ENCODE assay signal across 7 cellular contexts in genomic region chr1:44820328-44820944, GRCh38. TPM values are rescaled to one million over a fixed set of nuclear protein-coding genes. Genes with fewer than 3 reads are reported as not detected.
DNase-seq lines count a peak whose midpoint lies in the region; ATAC-seq and TF ChIP-seq lines count a peak whose summit lies in the region.
"Had no signal": no experiment of that assay in that cellular context is flagged by ENCODE, and none has a peak within 500 bp of the region (broad histone marks: within the 10 kb centered on the region; RNA-seq: fewer than 3 reads in every experiment).

No MANE protein-coding gene starts in this region.

- CTCF ChIA-PET in activated CD8-positive, alpha-beta memory T cell treated with anti-CD3 and anti-CD28 coated beads, Interleukin-2, amount 10 ng/mL, durations not matched to agents 7 days and 5 days (lab: Charles Lee) = interaction anchor here (0.6 to 6.3 kb wide), 15 partner anchors 10 to 480 kb away, joined by 3 to 62 read pairs (median 4); partner anchors contain the start of genes BTBD19, DYNLT4, EIF2B3 and HECTD3

- H3K4me3 Mint-ChIP-seq in activated CD8-positive, alpha-beta memory T cell treated with anti-CD3 and anti-CD28 coated beads, Interleukin-2, amount 10 ng/mL, durations not matched to agents 7 days and 5 days = peak overlapping the region; percentile 83

- ATAC-seq in activated CD8-positive, alpha-beta memory T cell treated with anti-CD3 and anti-CD28 coated beads, Interleukin-2, amount 10 ng/mL, durations not matched to agents 7 days and 5 days = no peak
- peak; percentile 41 for ATAC-seq in left ventricle myocardium superior
- peak; percentile 27 to 70 for ATAC-seq in upper lobe of left lung (ENCODE audit: low FRiP score in 2 of 2)

- H3K27ac Mint-ChIP-seq in activated CD8-positive, alpha-beta memory T cell treated with anti-CD3 and anti-CD28 coated beads, Interleukin-2, amount 10 ng/mL, durations not matched to agents 7 days and 5 days = peak overlapping the region; percentile 100

- H3K27me3 Mint-ChIP-seq in activated CD8-positive, alpha-beta memory T cell treated with anti-CD3 and anti-CD28 coated beads, Interleukin-2, amount 10 ng/mL, durations not matched to agents 7 days and 5 days = no peaks in the 10 kb centered on the region

- H3K36me3 ChIP-seq in upper lobe of left lung = peaks cover 0 to 4% (median 0%) of the 10 kb centered on the region in 4 donors

- H3K9me3 Mint-ChIP-seq in activated CD8-positive, alpha-beta memory T cell treated with anti-CD3 and anti-CD28 coated beads, Interleukin-2, amount 10 ng/mL, durations not matched to agents 7 days and 5 days (ENCODE audit: low read depth) = no peaks in the 10 kb centered on the region

- TF ChIP-seq CTCF in upper lobe of left lung (IDR thresholded peaks at IDR 0.05) = no peak

- 23 to 25% methylated on average over 16 to 19 of the region's 21 CpGs for WGBS in upper lobe of left lung, 2 donors

- H3K4me1 Mint-ChIP-seq in activated CD8-positive, alpha-beta memory T cell treated with anti-CD3 and anti-CD28 coated beads, Interleukin-2, amount 10 ng/mL, durations not matched to agents 7 days and 5 days = peaks cover 37% of the 10 kb centered on the region

- no peaks in the 10 kb centered on the region for H3K9me3 ChIP-seq in upper lobe of left lung

- no peak for TF ChIP-seq EP300 in upper lobe of left lung (IDR thresholded peaks at IDR 0.05)

- DNase-seq in activated CD8-positive, alpha-beta memory T cell treated with anti-CD3 and anti-CD28 coated beads, Interleukin-2, amount 10 ng/mL, durations not matched to agents 7 days and 5 days = no peak
- DNase-seq in activated CD8-positive, alpha-beta memory T cell treated with anti-CD3 and anti-CD28 coated beads, Interleukin-2, amount 50 U/mL, for 4 hours = no peak
- DNase-seq in left ventricle myocardium superior = no peak
- peak in 1 of 2 donors; percentile 91 for DNase-seq in upper lobe of left lung
- no peak for DNase-seq in DMS 273 treated with DMSO at 0.1 percent for 48 hours (lab: John Stamatoyannopoulos, UW)
- no peak for DNase-seq in ecto neural progenitor cell (ENCODE audit: low spot score)

- TF ChIP-seq POLR2A in upper lobe of left lung (IDR thresholded peaks at IDR 0.05) = no peak

- H3K4me1 ChIP-seq in upper lobe of left lung = peaks cover 15 to 30% (median 18%) of the 10 kb centered on the region in 4 donors

- H3K27me3 ChIP-seq in upper lobe of left lung = no peaks in the 10 kb centered on the region

- H3K27ac ChIP-seq in upper lobe of left lung = peak overlapping the region; percentile 86 to 96 (median 91)

- H3K36me3 Mint-ChIP-seq in activated CD8-positive, alpha-beta memory T cell treated with anti-CD3 and anti-CD28 coated beads, Interleukin-2, amount 10 ng/mL, durations not matched to agents 7 days and 5 days = no peaks in the 10 kb centered on the region

- intact Hi-C loops in left ventricle myocardium superior (cut with micrococcal nuclease) = no loop called here

- peak overlapping the region; percentile 11 to 61 (median 51) for H3K4me3 ChIP-seq in upper lobe of left lung

RNA-seq across cellular contexts. Expression of gene BTBD19, which starts 12.1 kb away (rescaled TPM):
- 1 to 10 TPM; 3.7 to 4.5 TPM for total RNA-seq in activated CD8-positive, alpha-beta memory T cell treated with anti-CD3 and anti-CD28 coated beads, Interleukin-2, amount 10 ng/mL, durations not matched to agents 7 days and 5 days
- total RNA-seq in left ventricle myocardium superior = 2.5 TPM
- 10 to 100 TPM in 4 of 6 donors, 1 to 10 TPM in 2; 5.1 to 63.9 (median 17.8) TPM for total RNA-seq in upper lobe of left lung

RNA-seq across cellular contexts. Expression of gene DYNLT4, which starts 13.3 kb away (rescaled TPM):
- total RNA-seq in activated CD8-positive, alpha-beta memory T cell treated with anti-CD3 and anti-CD28 coated beads, Interleukin-2, amount 10 ng/mL, durations not matched to agents 7 days and 5 days = 1 to 10 TPM in 1 of 2 experiments, under 1 TPM in 1; 0.40 to 1.3 TPM
- total RNA-seq in left ventricle myocardium superior (0.35 TPM), upper lobe of left lung (10 to 100 TPM in 4 of 6 donors, 1 to 10 TPM in 2; 1.2 to 38.8 (median 10.9) TPM)
- total RNA-seq: Daoy had no signal

RNA-seq across cellular contexts. Expression of gene PLK3, which starts 20.3 kb away (rescaled TPM):
- 10 to 100 TPM; 43.1 to 48.9 TPM for total RNA-seq in activated CD8-positive, alpha-beta memory T cell treated with anti-CD3 and anti-CD28 coated beads, Interleukin-2, amount 10 ng/mL, durations not matched to agents 7 days and 5 days
- 7.5 TPM for total RNA-seq in left ventricle myocardium superior
- total RNA-seq in upper lobe of left lung = 10 to 100 TPM; 24.9 to 72.4 (median 49.6) TPM

RNA-seq across cellular contexts. Expression of gene PTCH2, which starts 22.6 kb away (rescaled TPM):
- 1 to 10 TPM in 1 of 2 experiments, under 1 TPM in 1; 0.82 to 3.6 TPM for total RNA-seq in activated CD8-positive, alpha-beta memory T cell treated with anti-CD3 and anti-CD28 coated beads, Interleukin-2, amount 10 ng/mL, durations not matched to agents 7 days and 5 days
- total RNA-seq in left ventricle myocardium superior = 0.40 TPM
- total RNA-seq in upper lobe of left lung = 1 to 10 TPM in 2 of 6 donors, under 1 TPM in 4; 0.30 to 1.4 (median 0.82) TPM

RNA-seq across cellular contexts. Expression of gene BEST4, which starts 32.5 kb away (rescaled TPM):
- under 1 TPM; 0.73 to 0.79 TPM for total RNA-seq in activated CD8-positive, alpha-beta memory T cell treated with anti-CD3 and anti-CD28 coated beads, Interleukin-2, amount 10 ng/mL, durations not matched to agents 7 days and 5 days
- total RNA-seq in left ventricle myocardium superior = 0.12 TPM
- total RNA-seq in upper lobe of left lung = 1 to 10 TPM in 3 of 6 donors, under 1 TPM in 3; 0.30 to 9.1 (median 0.81) TPM
- total RNA-seq: Daoy had no signal
